In genomic region chr22:36409911-36410756, GRCh38 we compare ENCODE assay signal across 1 cellular context.
TF ChIP-seq lines count a peak whose summit lies in the region.

No MANE protein-coding gene starts in this region.

TF ChIP-seq in HepG2, 621 proteins besides CTCF, POLR2A, EP300 and RAD21 (continued from another document and continues in another):
- TF ChIP-seq ZNF574 (CRISPR knock-in tag; IDR thresholded peaks at IDR 0.05) (peak; percentile 55), MIER3 (CRISPR knock-in tag; IDR thresholded peaks at IDR 0.05; ENCODE audit: borderline replicate concordance) (peak; percentile 60; the same call in 1 of the 2 replicates), TARDBP (CRISPR knock-in tag; IDR thresholded peaks at IDR 0.05) (peak; percentile 13; the same call in 1 of the 2 replicates), REPIN1 (CRISPR knock-in tag; IDR thresholded peaks at IDR 0.05; ENCODE audit: borderline replicate concordance, low read depth) (no peak; the same call in 1 of the 2 replicates), CEBPZ (IDR thresholded peaks at IDR 0.05; ENCODE audit: low read length) (no peak), SNAPC5 (CRISPR knock-in tag; IDR thresholded peaks at IDR 0.05; ENCODE audit: borderline replicate concordance) (peak; percentile 71; the same call in 1 of the 2 replicates), ZNF766 (CRISPR knock-in tag; IDR thresholded peaks at IDR 0.05; ENCODE audit: borderline replicate concordance) (peak; percentile 76; the same call in 1 of the 2 replicates), USF2 (IDR thresholded peaks at IDR 0.05; ENCODE audit: low read depth, low read length) (no peak), USF2 (CRISPR knock-in tag; IDR thresholded peaks at IDR 0.05; ENCODE audit: borderline replicate concordance) (no peak), ZNF136 (CRISPR knock-in tag; IDR thresholded peaks at IDR 0.05; ENCODE audit: low read depth) (peak; percentile 39), NRL (CRISPR knock-in tag; IDR thresholded peaks at IDR 0.05; ENCODE audit: borderline replicate concordance) (peak; percentile 82; the same call in 1 of the 2 replicates), HOXA9 (CRISPR knock-in tag; IDR thresholded peaks at IDR 0.05; ENCODE audit: borderline replicate concordance) (no peak), ONECUT2 (CRISPR knock-in tag; IDR thresholded peaks at IDR 0.05) (0 out of 2 replicates have a peak, but pooled peaks have one; percentile 12), ATAD3A (CRISPR knock-in tag; IDR thresholded peaks at IDR 0.05) (no peak), ZFP41 (CRISPR knock-in tag; IDR thresholded peaks at IDR 0.05; ENCODE audit: borderline replicate concordance) (no peak; the same call in 1 of the 2 replicates), NFYB (CRISPR knock-in tag; IDR thresholded peaks at IDR 0.05) (peak; percentile 90), RFX1 (IDR thresholded peaks at IDR 0.05) (peak; percentile 37; the same call in 1 of the 2 replicates), NFYC (CRISPR knock-in tag; IDR thresholded peaks at IDR 0.05) (peak; percentile 88), FOSL2 (CRISPR knock-in tag; IDR thresholded peaks at IDR 0.05) (peak; percentile 18; the same call in 1 of the 2 replicates), POGK (CRISPR knock-in tag; conservative IDR thresholded peaks at IDR 0.05) (peak; percentile 87), MTF2 (CRISPR knock-in tag; IDR thresholded peaks at IDR 0.05; ENCODE audit: borderline replicate concordance) (0 out of 2 replicates have a peak, but pooled peaks have one; percentile 67), ARNT2 (CRISPR knock-in tag; IDR thresholded peaks at IDR 0.05; ENCODE audit: low read depth) (0 out of 2 replicates have a peak, but pooled peaks have one; percentile 40), CREB1 (IDR thresholded peaks at IDR 0.05) (peak; percentile 39; the same call in 1 of the 2 replicates), CREB1 (CRISPR knock-in tag; IDR thresholded peaks at IDR 0.05) (no peak; the same call in 1 of the 2 replicates), ZFP62 (CRISPR knock-in tag; IDR thresholded peaks at IDR 0.05) (no peak), THAP11 (CRISPR knock-in tag; IDR thresholded peaks at IDR 0.05) (peak; percentile 75), ZBTB39 (CRISPR knock-in tag; IDR thresholded peaks at IDR 0.05) (no peak), MAZ (IDR thresholded peaks at IDR 0.05; ENCODE audit: borderline replicate concordance, low read depth, low read length) (peak; percentile 44; the same call in 1 of the 2 replicates), MAZ (CRISPR knock-in tag; IDR thresholded peaks at IDR 0.05; ENCODE audit: low read depth) (peak; percentile 59), ZKSCAN1 (IDR thresholded peaks at IDR 0.05; ENCODE audit: low read length) (no peak), ZSCAN31 (CRISPR knock-in tag; IDR thresholded peaks at IDR 0.05; ENCODE audit: low read depth) (peak; percentile 73; the same call in 1 of the 2 replicates), ZNF446 (CRISPR knock-in tag; IDR thresholded peaks at IDR 0.05) (0 out of 2 replicates have a peak, but pooled peaks have one; percentile 81), NR2F6 (IDR thresholded peaks at IDR 0.05) (no peak), NR2F6 (CRISPR knock-in tag; IDR thresholded peaks at IDR 0.05) (peak; percentile 32; the same call in 1 of the 2 replicates), SP2 (CRISPR knock-in tag; IDR thresholded peaks at IDR 0.05) (peak; percentile 80), YEATS4 (CRISPR knock-in tag; IDR thresholded peaks at IDR 0.05; ENCODE audit: borderline replicate concordance) (peak; percentile 94), ZNF510 (CRISPR knock-in tag; IDR thresholded peaks at IDR 0.05; ENCODE audit: low read depth) (no peak), ZNF263 (CRISPR knock-in tag; IDR thresholded peaks at IDR 0.05) (no peak), ZBTB38 (CRISPR knock-in tag; IDR thresholded peaks at IDR 0.05) (peak; percentile 71; the same call in 1 of the 2 replicates), DMTF1 (CRISPR knock-in tag; IDR thresholded peaks at IDR 0.05) (no peak), ZNF414 (CRISPR knock-in tag; IDR thresholded peaks at IDR 0.05) (peak; percentile 80; the same call in 1 of the 2 replicates), ATF3 (CRISPR knock-in tag; IDR thresholded peaks at IDR 0.05) (no peak), CSRNP1 (CRISPR knock-in tag; IDR thresholded peaks at IDR 0.05) (no peak), SRY (CRISPR knock-in tag; IDR thresholded peaks at IDR 0.05) (peak; percentile 76; the same call in 1 of the 2 replicates), ZNF816 (CRISPR knock-in tag; IDR thresholded peaks at IDR 0.05; ENCODE audit: borderline replicate concordance) (peak; percentile 87; the same call in 1 of the 2 replicates), ELF4 (CRISPR knock-in tag; IDR thresholded peaks at IDR 0.05; ENCODE audit: borderline replicate concordance) (peak; percentile 91), MAFF (IDR thresholded peaks at IDR 0.05; ENCODE audit: low read depth, low read length) (no peak), ZFX (CRISPR knock-in tag; IDR thresholded peaks at IDR 0.05; ENCODE audit: low read depth) (peak; percentile 99), RARA (CRISPR knock-in tag; IDR thresholded peaks at IDR 0.05) (peak; percentile 46; the same call in 1 of the 2 replicates)
